ENCODE assay signal across 1 cellular context in the genomic region with DNA sequence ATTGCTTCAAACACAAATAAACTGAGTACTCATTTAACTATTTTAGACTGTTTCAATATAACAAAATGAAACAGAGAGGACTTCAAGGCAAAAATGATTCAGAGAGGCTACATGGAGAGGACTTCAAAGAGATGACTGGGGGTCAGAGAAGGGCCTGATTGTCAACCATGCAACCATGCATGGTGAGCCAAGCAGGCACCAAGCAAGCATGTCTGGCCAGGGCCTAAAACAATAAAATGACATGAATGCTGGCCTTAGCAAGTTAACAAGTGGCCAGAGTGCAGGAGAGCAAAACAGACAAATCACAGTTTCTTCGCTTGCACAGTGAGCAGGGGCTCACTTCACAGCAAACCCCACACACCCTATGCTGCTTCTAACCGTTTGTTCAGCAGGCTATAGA.
TF ChIP-seq lines count a peak whose summit lies in the region.

No MANE protein-coding gene starts in this region.

TF ChIP-seq in GM23338, 12 proteins besides CTCF, POLR2A, EP300 and RAD21 (continued from another document):
- no peak for TF ChIP-seq CREB1 (CRISPR knock-in tag; IDR thresholded peaks at IDR 0.05; ENCODE audit: low read depth)
- TF ChIP-seq, protein P1, sequence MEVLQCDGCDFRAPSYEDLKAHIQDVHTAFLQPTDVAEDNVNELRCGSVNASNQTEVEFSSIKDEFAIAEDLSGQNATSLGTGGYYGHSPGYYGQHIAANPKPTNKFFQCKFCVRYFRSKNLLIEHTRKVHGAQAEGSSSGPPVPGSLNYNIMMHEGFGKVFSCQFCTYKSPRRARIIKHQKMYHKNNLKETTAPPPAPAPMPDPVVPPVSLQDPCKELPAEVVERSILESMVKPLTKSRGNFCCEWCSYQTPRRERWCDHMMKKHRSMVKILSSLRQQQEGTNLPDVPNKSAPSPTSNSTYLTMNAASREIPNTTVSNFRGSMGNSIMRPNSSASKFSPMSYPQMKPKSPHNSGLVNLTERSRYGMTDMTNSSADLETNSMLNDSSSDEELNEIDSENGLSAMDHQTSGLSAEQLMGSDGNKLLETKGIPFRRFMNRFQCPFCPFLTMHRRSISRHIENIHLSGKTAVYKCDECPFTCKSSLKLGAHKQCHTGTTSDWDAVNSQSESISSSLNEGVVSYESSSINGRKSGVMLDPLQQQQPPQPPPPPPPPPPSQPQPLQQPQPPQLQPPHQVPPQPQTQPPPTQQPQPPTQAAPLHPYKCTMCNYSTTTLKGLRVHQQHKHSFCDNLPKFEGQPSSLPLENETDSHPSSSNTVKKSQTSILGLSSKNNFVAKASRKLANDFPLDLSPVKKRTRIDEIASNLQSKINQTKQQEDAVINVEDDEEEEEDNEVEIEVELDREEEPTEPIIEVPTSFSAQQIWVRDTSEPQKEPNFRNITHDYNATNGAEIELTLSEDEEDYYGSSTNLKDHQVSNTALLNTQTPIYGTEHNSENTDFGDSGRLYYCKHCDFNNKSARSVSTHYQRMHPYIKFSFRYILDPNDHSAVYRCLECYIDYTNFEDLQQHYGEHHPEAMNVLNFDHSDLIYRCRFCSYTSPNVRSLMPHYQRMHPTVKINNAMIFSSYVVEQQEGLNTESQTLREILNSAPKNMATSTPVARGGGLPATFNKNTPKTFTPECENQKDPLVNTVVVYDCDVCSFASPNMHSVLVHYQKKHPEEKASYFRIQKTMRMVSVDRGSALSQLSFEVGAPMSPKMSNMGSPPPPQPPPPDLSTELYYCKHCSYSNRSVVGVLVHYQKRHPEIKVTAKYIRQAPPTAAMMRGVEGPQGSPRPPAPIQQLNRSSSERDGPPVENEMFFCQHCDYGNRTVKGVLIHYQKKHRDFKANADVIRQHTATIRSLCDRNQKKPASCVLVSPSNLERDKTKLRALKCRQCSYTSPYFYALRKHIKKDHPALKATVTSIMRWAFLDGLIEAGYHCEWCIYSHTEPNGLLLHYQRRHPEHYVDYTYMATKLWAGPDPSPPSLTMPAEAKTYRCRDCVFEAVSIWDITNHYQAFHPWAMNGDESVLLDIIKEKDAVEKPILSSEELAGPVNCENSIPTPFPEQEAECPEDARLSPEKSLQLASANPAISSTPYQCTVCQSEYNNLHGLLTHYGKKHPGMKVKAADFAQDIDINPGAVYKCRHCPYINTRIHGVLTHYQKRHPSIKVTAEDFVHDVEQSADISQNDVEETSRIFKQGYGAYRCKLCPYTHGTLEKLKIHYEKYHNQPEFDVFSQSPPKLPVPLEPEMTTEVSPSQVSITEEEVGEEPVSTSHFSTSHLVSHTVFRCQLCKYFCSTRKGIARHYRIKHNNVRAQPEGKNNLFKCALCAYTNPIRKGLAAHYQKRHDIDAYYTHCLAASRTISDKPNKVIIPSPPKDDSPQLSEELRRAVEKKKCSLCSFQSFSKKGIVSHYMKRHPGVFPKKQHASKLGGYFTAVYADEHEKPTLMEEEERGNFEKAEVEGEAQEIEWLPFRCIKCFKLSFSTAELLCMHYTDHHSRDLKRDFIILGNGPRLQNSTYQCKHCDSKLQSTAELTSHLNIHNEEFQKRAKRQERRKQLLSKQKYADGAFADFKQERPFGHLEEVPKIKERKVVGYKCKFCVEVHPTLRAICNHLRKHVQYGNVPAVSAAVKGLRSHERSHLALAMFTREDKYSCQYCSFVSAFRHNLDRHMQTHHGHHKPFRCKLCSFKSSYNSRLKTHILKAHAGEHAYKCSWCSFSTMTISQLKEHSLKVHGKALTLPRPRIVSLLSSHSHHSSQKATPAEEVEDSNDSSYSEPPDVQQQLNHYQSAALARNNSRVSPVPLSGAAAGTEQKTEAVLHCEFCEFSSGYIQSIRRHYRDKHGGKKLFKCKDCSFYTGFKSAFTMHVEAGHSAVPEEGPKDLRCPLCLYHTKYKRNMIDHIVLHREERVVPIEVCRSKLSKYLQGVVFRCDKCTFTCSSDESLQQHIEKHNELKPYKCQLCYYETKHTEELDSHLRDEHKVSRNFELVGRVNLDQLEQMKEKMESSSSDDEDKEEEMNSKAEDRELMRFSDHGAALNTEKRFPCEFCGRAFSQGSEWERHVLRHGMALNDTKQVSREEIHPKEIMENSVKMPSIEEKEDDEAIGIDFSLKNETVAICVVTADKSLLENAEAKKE (CRISPR knock-in tag; IDR thresholded peaks at IDR 0.05) = no peak
- TF ChIP-seq EZH2 (IDR thresholded peaks at IDR 0.05; ENCODE audit: low read depth, unreplicated experiment) = no peak
